ENCODE assay signal across 10 cellular contexts in genomic region chr19:13037161-13037560, GRCh38. TPM values are rescaled to one million over a fixed set of nuclear protein-coding genes. Genes with fewer than 3 reads are reported as not detected.
DNase-seq lines count a peak whose midpoint lies in the region; ATAC-seq, FAIRE-seq and TF ChIP-seq lines count a peak whose summit lies in the region.
"Had no signal": no experiment of that assay in that cellular context is flagged by ENCODE, and none has a peak within 500 bp of the region (broad histone marks: within the 10 kb centered on the region; RNA-seq: fewer than 3 reads in every experiment).

No MANE protein-coding gene starts in this region.

- no peaks in the 10 kb centered on the region for H3K9me3 Mint-ChIP-seq in activated naive CD4-positive, alpha-beta T cell treated with anti-CD3 and anti-CD28 coated beads, Interleukin-2, amount 50 U/mL, for 72 hours
- no peaks in the 10 kb centered on the region for H3K9me3 Mint-ChIP-seq in activated naive CD4-positive, alpha-beta T cell treated with anti-CD3 and anti-CD28 coated beads, Interleukin-2, amount 10 ng/mL, durations not matched to agents 7 days and 5 days
- H3K9me3 Mint-ChIP-seq in brain, result peaks cover 0 to 7% (median 0%) of the 10 kb centered on the region in 5 experiments
- H3K9me3 Mint-ChIP-seq: activated B cell treated with CpG ODN at 0.5 μM for 24 hours had no signal

- no peaks in the 10 kb centered on the region for H3K4me1 Mint-ChIP-seq in activated naive CD4-positive, alpha-beta T cell treated with anti-CD3 and anti-CD28 coated beads, Interleukin-2, amount 10 ng/mL, durations not matched to agents 7 days and 5 days
- peaks cover 88% of the 10 kb centered on the region for H3K4me1 Mint-ChIP-seq in brain
- H3K4me1 Mint-ChIP-seq: activated B cell treated with CpG ODN at 0.5 μM for 24 hours had no signal

- no peak for DNase-seq in activated naive CD4-positive, alpha-beta T cell treated with anti-CD3 and anti-CD28 coated beads, Interleukin-2, amount 50 U/mL, for 72 hours (ENCODE audit: low spot score in 2 of 2)
- no peak for DNase-seq in activated naive CD4-positive, alpha-beta T cell treated with anti-CD3 and anti-CD28 coated beads, Interleukin-2, amount 10 ng/mL, durations not matched to agents 7 days and 5 days
- DNase-seq in medulla oblongata (ENCODE audit: extremely low spot score), result peak; percentile 23
- peak; percentile 68 for DNase-seq in urothelium cell line (ENCODE audit: low spot score)
- no peak for DNase-seq in NCI-H1436 (lab: John Stamatoyannopoulos, UW)
- DNase-seq: activated B cell treated with CpG ODN at 0.5 μM for 24 hours, AML-193 had no signal

- no peak for TF ChIP-seq CTCF in brain (conservative IDR thresholded peaks at IDR 0.05)

- peaks cover 13% of the 10 kb centered on the region for H3K27me3 Mint-ChIP-seq in activated naive CD4-positive, alpha-beta T cell treated with anti-CD3 and anti-CD28 coated beads, Interleukin-2, amount 10 ng/mL, durations not matched to agents 7 days and 5 days
- H3K27me3 Mint-ChIP-seq in brain, result peaks cover 88% of the 10 kb centered on the region

- no peak for FAIRE-seq in urothelium cell line (lab: Jason Lieb, UNC)

- no peak overlapping the region for H3K4me3 Mint-ChIP-seq in activated naive CD4-positive, alpha-beta T cell treated with anti-CD3 and anti-CD28 coated beads, Interleukin-2, amount 10 ng/mL, durations not matched to agents 7 days and 5 days
- peak overlapping the region in 3 of 5 experiments; percentile 10 to 74 (median 67) for H3K4me3 Mint-ChIP-seq in brain
- H3K4me3 Mint-ChIP-seq: activated B cell treated with CpG ODN at 0.5 μM for 24 hours had no signal

- CTCF ChIA-PET in activated naive CD4-positive, alpha-beta T cell treated with anti-CD3 and anti-CD28 coated beads, Interleukin-2, amount 10 ng/mL, durations not matched to agents 7 days and 5 days (lab: Charles Lee), result no interaction called here

- H3K36me3 Mint-ChIP-seq in activated naive CD4-positive, alpha-beta T cell treated with anti-CD3 and anti-CD28 coated beads, Interleukin-2, amount 50 U/mL, for 72 hours, result no peaks in the 10 kb centered on the region
- H3K36me3 Mint-ChIP-seq in activated naive CD4-positive, alpha-beta T cell treated with anti-CD3 and anti-CD28 coated beads, Interleukin-2, amount 10 ng/mL, durations not matched to agents 7 days and 5 days, result no peaks in the 10 kb centered on the region
- H3K36me3 Mint-ChIP-seq in brain, result no peaks in the 10 kb centered on the region

- peak; percentile 27 to 57 for ATAC-seq in activated naive CD4-positive, alpha-beta T cell treated with anti-CD3 and anti-CD28 coated beads, Interleukin-2, amount 50 U/mL, for 72 hours
- no peak for ATAC-seq in GM21528 (IDR thresholded peaks at IDR 0.05; ENCODE audit: low FRiP score, unreplicated experiment)
- no peak for ATAC-seq in HG02678 (IDR thresholded peaks at IDR 0.05; ENCODE audit: unreplicated experiment)

- peak overlapping the region; percentile 1 to 34 for H3K27ac Mint-ChIP-seq in activated naive CD4-positive, alpha-beta T cell treated with anti-CD3 and anti-CD28 coated beads, Interleukin-2, amount 50 U/mL, for 72 hours
- no peak overlapping the region for H3K27ac Mint-ChIP-seq in activated naive CD4-positive, alpha-beta T cell treated with anti-CD3 and anti-CD28 coated beads, Interleukin-2, amount 10 ng/mL, durations not matched to agents 7 days and 5 days
- peak overlapping the region in 4 of 5 experiments; percentile 46 to 93 (median 90) for H3K27ac Mint-ChIP-seq in brain
- H3K27ac Mint-ChIP-seq: activated B cell treated with CpG ODN at 0.5 μM for 24 hours had no signal

RNA-seq across cellular contexts. Expression of gene NFIX, which starts 41.9 kb away (rescaled TPM):
- 1 to 10 TPM; 1.8 to 5.4 TPM for total RNA-seq in activated naive CD4-positive, alpha-beta T cell treated with anti-CD3 and anti-CD28 coated beads, Interleukin-2, amount 50 U/mL, for 72 hours
- 239 TPM for polyA plus RNA-seq in brain (ENCODE audit: insufficient read depth, low read depth, low replicate concordance)

Comparison
In these comparisons a context has a peak if more than half of its experiments do, and no peak if none do; other contexts are left out.
1. ATAC-seq: peak in activated naive CD4-positive, alpha-beta T cell treated with anti-CD3 and anti-CD28 coated beads, Interleukin-2, amount 50 U/mL, for 72 hours (2 of 2); none in GM21528 (single experiment) and HG02678 (single experiment).
2. DNase-seq: peak in medulla oblongata (single experiment) and urothelium cell line (single experiment); none in activated naive CD4-positive, alpha-beta T cell treated with anti-CD3 and anti-CD28 coated beads, Interleukin-2, amount 50 U/mL, for 72 hours (0 of 2), activated naive CD4-positive, alpha-beta T cell treated with anti-CD3 and anti-CD28 coated beads, Interleukin-2, amount 10 ng/mL, durations not matched to agents 7 days and 5 days (single experiment) and NCI-H1436 (single experiment).